In genomic region chr6:68968301-68968649, GRCh38 we compare ENCODE assay signal across 12 cellular contexts.
DNase-seq lines count a peak whose midpoint lies in the region; ATAC-seq, FAIRE-seq and TF ChIP-seq lines count a peak whose summit lies in the region.
"Had no signal": no experiment of that assay in that cellular context is flagged by ENCODE, and none has a peak within 500 bp of the region (broad histone marks: within the 10 kb centered on the region; RNA-seq: fewer than 3 reads in every experiment).

No MANE protein-coding gene starts in this region.

- H3K4me2 ChIP-seq in K562 (ENCODE audit: insufficient read depth, low read length) = peak overlapping the region; percentile 83

- H3K9me1 ChIP-seq in K562 (ENCODE audit: control insufficient read depth, insufficient read depth, low read length) = no peaks in the 10 kb centered on the region

- TF ChIP-seq RAD21 in K562 (CRISPR knock-in tag; conservative IDR thresholded peaks at IDR 0.05 in 1 of 2, IDR thresholded peaks at IDR 0.05 in 1 of 2) = no peak

- FAIRE-seq in K562 (lab: Jason Lieb, UNC) = no peak

- H3K27ac Mint-ChIP-seq in HFFc6 (no peak overlapping the region), type B pancreatic cell (no peak overlapping the region)

- no peaks in the 10 kb centered on the region for H3K36me3 ChIP-seq in K562 (ENCODE audit: control insufficient read depth, insufficient read depth, low read length)

- TF ChIP-seq POLR2A in K562 (conservative IDR thresholded peaks at IDR 0.05) (no peak), GM18505 (IDR thresholded peaks at IDR 0.05; ENCODE audit: borderline replicate concordance, extremely low read depth, insufficient read depth, insufficient read length) (no peak)

- H3K9me3 ChIP-seq in K562 (replicated peaks; ENCODE audit: control insufficient read depth, insufficient read depth, low read depth, low read length) = no peaks in the 10 kb centered on the region
- H3K9me3 ChIP-seq: Caco-2 had no signal

- no peaks in the 10 kb centered on the region for H3K4me1 Mint-ChIP-seq in HFFc6 (ENCODE audit: low read depth)
- H3K4me1 Mint-ChIP-seq in type B pancreatic cell (ENCODE audit: unreplicated experiment) = peaks cover 9% of the 10 kb centered on the region
- H3K4me1 Mint-ChIP-seq: CD4-positive, CD25-positive, alpha-beta regulatory T cell had no signal

- no peak overlapping the region for H3K4me3 ChIP-seq in K562

- CTCF ChIA-PET in K562 (lab: Yijun Ruan, JAX; ENCODE audit: low intra/inter-chr PET ratio) = interaction anchor here (0.8 to 1.6 kb wide), 2 partner anchors 91 to 622 kb away, joined by 4 to 10 read pairs; no protein-coding TSS in a partner anchor

- H3K27ac ChIP-seq in C4-2B = no peak overlapping the region
- H3K27ac ChIP-seq in K562 (ENCODE audit: extremely low read depth, low read depth, low read length) = peak overlapping the region; percentile 84

- no peaks in the 10 kb centered on the region for H3K27me3 ChIP-seq in K562 (ENCODE audit: control insufficient read depth in 2 of 2, insufficient read depth in 2 of 2, low read length in 2 of 2)

- no peak for DNase-seq in HFFc6
- DNase-seq in K562 (ENCODE audit: extremely low read depth in 1 of 4, low spot score in 3 of 4) = no peak
- DNase-seq in type B pancreatic cell (ENCODE audit: extremely low spot score, unreplicated experiment) = no peak
- DNase-seq in stimulated activated CD4-positive, alpha-beta T cell treated with anti-CD3 and anti-CD28 coated beads, Interleukin-12 subunit alpha, Interleukin-12 subunit beta, amount 100 ng/mL, for 4 hours = no peak
- DNase-seq in HK-2 (ENCODE audit: unreplicated experiment) = no peak
- DNase-seq: GOT3, NCI-H187 treated with DMSO at 0.1 percent for 48 hours, NCI-H524 treated with DMSO at 0.1 percent for 48 hours had no signal

- H3K9me3 Mint-ChIP-seq in HFFc6 (no peaks in the 10 kb centered on the region), type B pancreatic cell (no peaks in the 10 kb centered on the region)

- TF ChIP-seq CTCF in C4-2B (conservative IDR thresholded peaks at IDR 0.05) = peak; percentile 75
- TF ChIP-seq CTCF in HFFc6 (IDR thresholded peaks at IDR 0.05) = 0 out of 2 replicates have a peak, but pooled peaks have one; percentile 7
- no peak; a peak in 1 of 6 replicates for TF ChIP-seq CTCF in K562 (IDR thresholded peaks at IDR 0.05 in 2 of 3, conservative IDR thresholded peaks at IDR 0.05 in 1 of 3; ENCODE audit: insufficient read depth in 2 of 3, low read depth in 1 of 3, low read length in 3 of 3)
- TF ChIP-seq CTCF in type B pancreatic cell (conservative IDR thresholded peaks at IDR 0.05) = peak; percentile 9

- ATAC-seq in K562 (no peak), GM18505 (IDR thresholded peaks at IDR 0.05; ENCODE audit: unreplicated experiment) (no peak)

- in situ Hi-C loops in K562 (cut with MboI) = loop anchor here (25.0 kb wide), 1 partner anchor 331 kb away; the partner anchor contains the start of gene ADGRB3

- H4K20me1 ChIP-seq in K562 (replicated peaks; ENCODE audit: control insufficient read depth, insufficient read depth, low read length) = no peaks in the 10 kb centered on the region

- no TSS peak for BruUV-seq in K562 (replicated peaks; lab: Mats Ljungman, UMichigan)

- intact Hi-C loops in K562 (cut with micrococcal nuclease) = loop anchor here (1.0 to 10.0 kb wide), 7 partner anchors 91 to 623 kb away; no protein-coding TSS in a partner anchor

- H3K9ac ChIP-seq in K562 (ENCODE audit: insufficient read depth in 1 of 2, low read depth in 2 of 2, low read length in 2 of 2) = peak overlapping the region in 1 of 2 experiments; percentile 16; a peak in 1 of 4 replicates

- H2AFZ ChIP-seq in K562 (ENCODE audit: low read depth, low read length) = peak overlapping the region; percentile 92

- no peak for TF ChIP-seq EP300 in K562 (IDR thresholded peaks at IDR 0.05; ENCODE audit: low read length)

- H3K4me1 ChIP-seq in K562 (replicated peaks in 1 of 2; ENCODE audit: control insufficient read depth in 2 of 2, insufficient read depth in 2 of 2, low read length in 2 of 2) = peaks cover 5 to 12% of the 10 kb centered on the region in 2 experiments; a peak in 4 of 5 replicates

- POLR2A ChIA-PET in K562 (lab: Yijun Ruan, JAX) = no interaction called here

- 0% methylated on average over 4 of the region's 4 CpGs for WGBS in K562 (ENCODE audit: insufficient coverage, low coverage, missing lambda C conversion rate)

- no peaks in the 10 kb centered on the region for H3K79me2 ChIP-seq in K562 (ENCODE audit: control insufficient read depth, insufficient read depth, low read length)

- H3K36me3 Mint-ChIP-seq in HFFc6 (ENCODE audit: low read depth) = no peaks in the 10 kb centered on the region
- no peaks in the 10 kb centered on the region for H3K36me3 Mint-ChIP-seq in type B pancreatic cell
- H3K36me3 Mint-ChIP-seq: CD4-positive, CD25-positive, alpha-beta regulatory T cell had no signal

- H3K4me3 Mint-ChIP-seq in HFFc6 (no peak overlapping the region), type B pancreatic cell (no peak overlapping the region)
- H3K4me3 Mint-ChIP-seq: CD4-positive, CD25-positive, alpha-beta regulatory T cell had no signal

- H3K27me3 Mint-ChIP-seq in HFFc6 (ENCODE audit: insufficient read depth) (no peaks in the 10 kb centered on the region), type B pancreatic cell (peaks cover 6% of the 10 kb centered on the region)
- H3K27me3 Mint-ChIP-seq: CD4-positive, CD25-positive, alpha-beta regulatory T cell had no signal

TF ChIP-seq in K562, 482 proteins besides CTCF, POLR2A, EP300 and RAD21:
- TF ChIP-seq PCBP2 (IDR thresholded peaks at IDR 0.05; ENCODE audit: low read depth, low read length, poor library complexity, severe bottlenecking) (no peak), CHD2 (IDR thresholded peaks at IDR 0.05; ENCODE audit: low read depth, low read length) (peak; percentile 50; the same call in 1 of the 2 replicates), EP400 (IDR thresholded peaks at IDR 0.05) (no peak; the same call in 1 of the 2 replicates), JUNB (CRISPR knock-in tag; conservative IDR thresholded peaks at IDR 0.05) (no peak), ZFX (CRISPR knock-in tag; IDR thresholded peaks at IDR 0.05) (no peak), ZNF174 (CRISPR knock-in tag; IDR thresholded peaks at IDR 0.05) (no peak)
TF ChIP-seq in K562: peak in this region for 1.

Comparison
In these comparisons a context has a peak if more than half of its experiments do, and no peak if none do; other contexts are left out.
1. CTCF ChIP-seq: peak in C4-2B (single experiment), HFFc6 (single experiment) and type B pancreatic cell (single experiment); none in K562 (0 of 3).